ENCODE assay signal across 2 cellular contexts in the genomic region with DNA sequence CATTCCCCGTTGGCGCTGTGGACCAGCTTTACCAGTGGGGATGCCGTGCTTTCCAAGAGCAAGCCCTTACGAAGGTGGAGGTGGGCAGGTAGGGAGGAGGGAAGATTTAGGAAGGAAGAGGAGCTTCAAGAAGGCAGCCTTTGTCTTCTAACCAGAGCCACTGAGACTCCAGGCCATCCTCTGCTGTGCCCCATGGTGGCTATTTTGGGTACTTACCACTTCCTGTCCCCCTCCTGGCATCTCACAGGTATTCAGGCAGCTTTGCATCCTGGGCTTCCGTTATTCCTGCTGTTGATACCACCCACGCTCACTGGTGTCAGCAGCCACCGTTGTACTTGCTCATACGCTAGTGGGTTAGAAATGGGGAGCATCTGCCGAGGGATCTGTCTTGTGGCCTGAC.
TF ChIP-seq lines count a peak whose summit lies in the region.

No MANE protein-coding gene starts in this region.

TF ChIP-seq in HepG2, 621 proteins besides CTCF, POLR2A, EP300 and RAD21:
- TF ChIP-seq ZBTB20 (CRISPR knock-in tag; IDR thresholded peaks at IDR 0.05; ENCODE audit: borderline replicate concordance, low read depth) (no peak), TAF15 (IDR thresholded peaks at IDR 0.05; ENCODE audit: low read depth, low read length, poor library complexity, severe bottlenecking) (no peak), ZNF230 (CRISPR knock-in tag; IDR thresholded peaks at IDR 0.05) (no peak), ZNF12 (CRISPR knock-in tag; IDR thresholded peaks at IDR 0.05) (no peak), THYN1 (CRISPR knock-in tag; IDR thresholded peaks at IDR 0.05; ENCODE audit: borderline replicate concordance, low read depth) (no peak), ZNF251 (CRISPR knock-in tag; IDR thresholded peaks at IDR 0.05) (no peak), NCOA1 (CRISPR knock-in tag; IDR thresholded peaks at IDR 0.05) (no peak), YEATS4 (CRISPR knock-in tag; IDR thresholded peaks at IDR 0.05; ENCODE audit: borderline replicate concordance) (no peak), SETDB1 (CRISPR knock-in tag; IDR thresholded peaks at IDR 0.05; ENCODE audit: borderline replicate concordance) (no peak), PITX1 (CRISPR knock-in tag; IDR thresholded peaks at IDR 0.05) (no peak), U2AF1 (optimal IDR thresholded peaks at IDR 0.05; ENCODE audit: low read depth, low read length) (no peak), ZFP36 (IDR thresholded peaks at IDR 0.05; ENCODE audit: borderline replicate concordance, low read depth, low read length, partially characterized antibody) (no peak), HNRNPH1 (optimal IDR thresholded peaks at IDR 0.05; ENCODE audit: low read depth, low read length) (no peak), NR2F1 (CRISPR knock-in tag; IDR thresholded peaks at IDR 0.05) (no peak)
- TF ChIP-seq, protein P1, sequence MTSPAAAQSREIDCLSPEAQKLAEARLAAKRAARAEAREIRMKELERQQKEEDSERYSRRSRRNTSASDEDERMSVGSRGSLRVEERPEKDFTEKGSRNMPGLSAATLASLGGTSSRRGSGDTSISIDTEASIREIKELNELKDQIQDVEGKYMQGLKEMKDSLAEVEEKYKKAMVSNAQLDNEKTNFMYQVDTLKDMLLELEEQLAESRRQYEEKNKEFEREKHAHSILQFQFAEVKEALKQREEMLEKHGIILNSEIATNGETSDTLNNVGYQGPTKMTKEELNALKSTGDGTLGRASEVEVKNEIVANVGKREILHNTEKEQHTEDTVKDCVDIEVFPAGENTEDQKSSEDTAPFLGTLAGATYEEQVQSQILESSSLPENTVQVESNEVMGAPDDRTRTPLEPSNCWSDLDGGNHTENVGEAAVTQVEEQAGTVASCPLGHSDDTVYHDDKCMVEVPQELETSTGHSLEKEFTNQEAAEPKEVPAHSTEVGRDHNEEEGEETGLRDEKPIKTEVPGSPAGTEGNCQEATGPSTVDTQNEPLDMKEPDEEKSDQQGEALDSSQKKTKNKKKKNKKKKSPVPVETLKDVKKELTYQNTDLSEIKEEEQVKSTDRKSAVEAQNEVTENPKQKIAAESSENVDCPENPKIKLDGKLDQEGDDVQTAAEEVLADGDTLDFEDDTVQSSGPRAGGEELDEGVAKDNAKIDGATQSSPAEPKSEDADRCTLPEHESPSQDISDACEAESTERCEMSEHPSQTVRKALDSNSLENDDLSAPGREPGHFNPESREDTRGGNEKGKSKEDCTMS (CRISPR knock-in tag; conservative IDR thresholded peaks at IDR 0.05): no peak
- TF ChIP-seq, protein P2, sequence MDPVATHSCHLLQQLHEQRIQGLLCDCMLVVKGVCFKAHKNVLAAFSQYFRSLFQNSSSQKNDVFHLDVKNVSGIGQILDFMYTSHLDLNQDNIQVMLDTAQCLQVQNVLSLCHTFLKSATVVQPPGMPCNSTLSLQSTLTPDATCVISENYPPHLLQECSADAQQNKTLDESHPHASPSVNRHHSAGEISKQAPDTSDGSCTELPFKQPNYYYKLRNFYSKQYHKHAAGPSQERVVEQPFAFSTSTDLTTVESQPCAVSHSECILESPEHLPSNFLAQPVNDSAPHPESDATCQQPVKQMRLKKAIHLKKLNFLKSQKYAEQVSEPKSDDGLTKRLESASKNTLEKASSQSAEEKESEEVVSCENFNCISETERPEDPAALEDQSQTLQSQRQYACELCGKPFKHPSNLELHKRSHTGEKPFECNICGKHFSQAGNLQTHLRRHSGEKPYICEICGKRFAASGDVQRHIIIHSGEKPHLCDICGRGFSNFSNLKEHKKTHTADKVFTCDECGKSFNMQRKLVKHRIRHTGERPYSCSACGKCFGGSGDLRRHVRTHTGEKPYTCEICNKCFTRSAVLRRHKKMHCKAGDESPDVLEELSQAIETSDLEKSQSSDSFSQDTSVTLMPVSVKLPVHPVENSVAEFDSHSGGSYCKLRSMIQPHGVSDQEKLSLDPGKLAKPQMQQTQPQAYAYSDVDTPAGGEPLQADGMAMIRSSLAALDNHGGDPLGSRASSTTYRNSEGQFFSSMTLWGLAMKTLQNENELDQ (CRISPR knock-in tag; IDR thresholded peaks at IDR 0.05; ENCODE audit: borderline replicate concordance): no peak
- TF ChIP-seq, protein P3, sequence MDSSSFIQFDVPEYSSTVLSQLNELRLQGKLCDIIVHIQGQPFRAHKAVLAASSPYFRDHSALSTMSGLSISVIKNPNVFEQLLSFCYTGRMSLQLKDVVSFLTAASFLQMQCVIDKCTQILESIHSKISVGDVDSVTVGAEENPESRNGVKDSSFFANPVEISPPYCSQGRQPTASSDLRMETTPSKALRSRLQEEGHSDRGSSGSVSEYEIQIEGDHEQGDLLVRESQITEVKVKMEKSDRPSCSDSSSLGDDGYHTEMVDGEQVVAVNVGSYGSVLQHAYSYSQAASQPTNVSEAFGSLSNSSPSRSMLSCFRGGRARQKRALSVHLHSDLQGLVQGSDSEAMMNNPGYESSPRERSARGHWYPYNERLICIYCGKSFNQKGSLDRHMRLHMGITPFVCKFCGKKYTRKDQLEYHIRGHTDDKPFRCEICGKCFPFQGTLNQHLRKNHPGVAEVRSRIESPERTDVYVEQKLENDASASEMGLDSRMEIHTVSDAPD (CRISPR knock-in tag; IDR thresholded peaks at IDR 0.05): no peak

TF ChIP-seq in WTC11, 78 proteins besides CTCF, POLR2A, EP300 and RAD21:
- TF ChIP-seq KAT7 (CRISPR knock-in tag; IDR thresholded peaks at IDR 0.05; ENCODE audit: borderline replicate concordance) (no peak), ELF4 (CRISPR knock-in tag; IDR thresholded peaks at IDR 0.05; ENCODE audit: low read depth) (no peak), SMAD4 (CRISPR knock-in tag; IDR thresholded peaks at IDR 0.05) (no peak), FOXK1 (CRISPR knock-in tag; IDR thresholded peaks at IDR 0.05) (no peak), CREB1 (CRISPR knock-in tag; IDR thresholded peaks at IDR 0.05) (no peak), NFATC4 (CRISPR knock-in tag; IDR thresholded peaks at IDR 0.05) (no peak), NFE2L1 (CRISPR knock-in tag; IDR thresholded peaks at IDR 0.05) (no peak)
- TF ChIP-seq, protein P4, sequence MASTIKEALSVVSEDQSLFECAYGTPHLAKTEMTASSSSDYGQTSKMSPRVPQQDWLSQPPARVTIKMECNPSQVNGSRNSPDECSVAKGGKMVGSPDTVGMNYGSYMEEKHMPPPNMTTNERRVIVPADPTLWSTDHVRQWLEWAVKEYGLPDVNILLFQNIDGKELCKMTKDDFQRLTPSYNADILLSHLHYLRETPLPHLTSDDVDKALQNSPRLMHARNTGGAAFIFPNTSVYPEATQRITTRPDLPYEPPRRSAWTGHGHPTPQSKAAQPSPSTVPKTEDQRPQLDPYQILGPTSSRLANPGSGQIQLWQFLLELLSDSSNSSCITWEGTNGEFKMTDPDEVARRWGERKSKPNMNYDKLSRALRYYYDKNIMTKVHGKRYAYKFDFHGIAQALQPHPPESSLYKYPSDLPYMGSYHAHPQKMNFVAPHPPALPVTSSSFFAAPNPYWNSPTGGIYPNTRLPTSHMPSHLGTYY (CRISPR knock-in tag; IDR thresholded peaks at IDR 0.05): no peak
- TF ChIP-seq, protein P5, sequence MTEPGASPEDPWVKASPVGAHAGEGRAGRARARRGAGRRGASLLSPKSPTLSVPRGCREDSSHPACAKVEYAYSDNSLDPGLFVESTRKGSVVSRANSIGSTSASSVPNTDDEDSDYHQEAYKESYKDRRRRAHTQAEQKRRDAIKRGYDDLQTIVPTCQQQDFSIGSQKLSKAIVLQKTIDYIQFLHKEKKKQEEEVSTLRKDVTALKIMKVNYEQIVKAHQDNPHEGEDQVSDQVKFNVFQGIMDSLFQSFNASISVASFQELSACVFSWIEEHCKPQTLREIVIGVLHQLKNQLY (CRISPR knock-in tag; IDR thresholded peaks at IDR 0.05): no peak
- TF ChIP-seq, protein P6, sequence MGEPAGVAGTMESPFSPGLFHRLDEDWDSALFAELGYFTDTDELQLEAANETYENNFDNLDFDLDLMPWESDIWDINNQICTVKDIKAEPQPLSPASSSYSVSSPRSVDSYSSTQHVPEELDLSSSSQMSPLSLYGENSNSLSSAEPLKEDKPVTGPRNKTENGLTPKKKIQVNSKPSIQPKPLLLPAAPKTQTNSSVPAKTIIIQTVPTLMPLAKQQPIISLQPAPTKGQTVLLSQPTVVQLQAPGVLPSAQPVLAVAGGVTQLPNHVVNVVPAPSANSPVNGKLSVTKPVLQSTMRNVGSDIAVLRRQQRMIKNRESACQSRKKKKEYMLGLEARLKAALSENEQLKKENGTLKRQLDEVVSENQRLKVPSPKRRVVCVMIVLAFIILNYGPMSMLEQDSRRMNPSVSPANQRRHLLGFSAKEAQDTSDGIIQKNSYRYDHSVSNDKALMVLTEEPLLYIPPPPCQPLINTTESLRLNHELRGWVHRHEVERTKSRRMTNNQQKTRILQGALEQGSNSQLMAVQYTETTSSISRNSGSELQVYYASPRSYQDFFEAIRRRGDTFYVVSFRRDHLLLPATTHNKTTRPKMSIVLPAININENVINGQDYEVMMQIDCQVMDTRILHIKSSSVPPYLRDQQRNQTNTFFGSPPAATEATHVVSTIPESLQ (CRISPR knock-in tag; IDR thresholded peaks at IDR 0.05): no peak
